8 cellular contexts compared by ENCODE assay signal in genomic region chr20:64084209-64085152, GRCh38. TPM values are rescaled to one million over a fixed set of nuclear protein-coding genes. Genes with fewer than 3 reads are reported as not detected.
DNase-seq lines count a peak whose midpoint lies in the region; ATAC-seq, FAIRE-seq and TF ChIP-seq lines count a peak whose summit lies in the region.

Gene LKAAEAR1, minus strand, starts transcription at chr20:64084398. Its CDS starts 179 bp downstream, at chr20:64084219.

- BruUV-seq in K562 (replicated peaks; lab: Mats Ljungman, UMichigan): no TSS peak

- peak within 1 kb of the TSS; percentile 71 for H3K4me2 ChIP-seq in K562 (ENCODE audit: insufficient read depth, low read length)
- H3K4me2 ChIP-seq in mesendoderm (ENCODE audit: low read length): peak within 1 kb of the TSS; percentile 84

- intact Hi-C loops in K562 (cut with micrococcal nuclease): no loop called here

- H3K9me3 ChIP-seq in HUES48 (ENCODE audit: control insufficient read depth, insufficient read depth, low read length): no peaks in the 10 kb centered on the region
- peaks cover 2% of the 10 kb centered on the region; the same call in 1 of the 2 replicates for H3K9me3 ChIP-seq in K562 (replicated peaks; ENCODE audit: control insufficient read depth, insufficient read depth, low read depth, low read length)

- CTCF ChIA-PET in AG04449 (lab: Yijun Ruan, JAX) (interaction anchor here (0.7 to 8.7 kb wide), 11 partner anchors 16 to 104 kb away, joined by 3 to 51 read pairs (median 4); partner anchors contain the start of genes NPBWR2, PRPF6 and TCEA2), K562 (lab: Yijun Ruan, JAX; ENCODE audit: low intra/inter-chr PET ratio) (interaction anchor here (2.4 kb wide), 1 partner anchor 36 kb away, joined by 14 read pairs; no protein-coding TSS in a partner anchor)

- TF ChIP-seq CTCF in AG04449 (IDR thresholded peaks at IDR 0.05; ENCODE audit: insufficient read depth, low read length, missing control alignments): no peak
- TF ChIP-seq CTCF in K562 (IDR thresholded peaks at IDR 0.05 in 2 of 3, conservative IDR thresholded peaks at IDR 0.05 in 1 of 3; ENCODE audit: insufficient read depth in 2 of 3, low read depth in 1 of 3, low read length in 3 of 3): no peak

- no peaks in the 10 kb centered on the region for H3K9me1 ChIP-seq in K562 (ENCODE audit: control insufficient read depth, insufficient read depth, low read length)

- H2AK5ac ChIP-seq in mesendoderm (ENCODE audit: low read length): no peak within 1 kb of the TSS

- no peaks in the 10 kb centered on the region for H3K36me3 ChIP-seq in HUES48 (ENCODE audit: control insufficient read depth, insufficient read depth, low read length)
- no peaks in the 10 kb centered on the region for H3K36me3 ChIP-seq in K562 (ENCODE audit: control insufficient read depth, insufficient read depth, low read length)
- H3K36me3 ChIP-seq in mesendoderm (ENCODE audit: control insufficient read depth, insufficient read depth, low read length): no peaks in the 10 kb centered on the region

- peak within 1 kb of the TSS; percentile 84 for H2AFZ ChIP-seq in K562 (ENCODE audit: low read depth, low read length)

- H3K9ac ChIP-seq in HUES48 (ENCODE audit: low read depth, low read length) (no peak within 1 kb of the TSS), K562 (ENCODE audit: insufficient read depth in 1 of 2, low read depth in 2 of 2, low read length in 2 of 2) (peak within 1 kb of the TSS in 1 of 2 experiments; percentile 90; a peak in 3 of 4 replicates), mesendoderm (ENCODE audit: low read length) (peak within 1 kb of the TSS; percentile 72)

- TF ChIP-seq RAD21 in K562 (CRISPR knock-in tag; conservative IDR thresholded peaks at IDR 0.05 in 1 of 2, IDR thresholded peaks at IDR 0.05 in 1 of 2): no peak

- peak within 1 kb of the TSS; percentile 88 for H3K56ac ChIP-seq in mesendoderm (ENCODE audit: low read length)

- DNase-seq in AG04449 (ENCODE audit: low read depth, low spot score): no peak
- no peak for DNase-seq in K562 (ENCODE audit: extremely low read depth in 1 of 4, low spot score in 3 of 4)
- DNase-seq in mesendoderm: peak; percentile 80
- DNase-seq in AML-193 (lab: John Stamatoyannopoulos, UW): no peak
- no peak for DNase-seq in DMS153 treated with DMSO at 0.1 percent for 48 hours (lab: John Stamatoyannopoulos, UW; ENCODE audit: unreplicated experiment)
- DNase-seq in RPMI8226: no peak
- no peak for DNase-seq in NCI-H128 (lab: John Stamatoyannopoulos, UW; ENCODE audit: unreplicated experiment)

- TF ChIP-seq EP300 in K562 (IDR thresholded peaks at IDR 0.05; ENCODE audit: low read length): no peak

- FAIRE-seq in K562 (lab: Jason Lieb, UNC): no peak

- no peak within 1 kb of the TSS for H2BK5ac ChIP-seq in mesendoderm (ENCODE audit: low read length)

- peak within 1 kb of the TSS; percentile 24 for H3K23ac ChIP-seq in mesendoderm (ENCODE audit: low read length)

- H3K27ac ChIP-seq in HUES48 (ENCODE audit: low read depth, low read length): no peak within 1 kb of the TSS
- no peak within 1 kb of the TSS for H3K27ac ChIP-seq in K562 (ENCODE audit: extremely low read depth, low read depth, low read length)
- no peak within 1 kb of the TSS for H3K27ac ChIP-seq in mesendoderm (ENCODE audit: low read depth, low read length)

- H3K79me2 ChIP-seq in K562 (ENCODE audit: control insufficient read depth, insufficient read depth, low read length): no peaks in the 10 kb centered on the region
- no peaks in the 10 kb centered on the region for H3K79me2 ChIP-seq in mesendoderm (ENCODE audit: control insufficient read depth, insufficient read depth, low read length)

- 20% methylated on average over 39 of the region's 52 CpGs for WGBS in K562 (ENCODE audit: insufficient coverage, low coverage, missing lambda C conversion rate)
- no CpG with 5 or more reads among the region's 52 CpGs for WGBS in mesendoderm (ENCODE audit: extremely low coverage, insufficient coverage, low lambda C conversion rate)

- H3K4ac ChIP-seq in mesendoderm (ENCODE audit: low read depth, low read length): no peak within 1 kb of the TSS

- H3K4me3 ChIP-seq in AG04449 (ENCODE audit: low read depth, low read length) (peak within 1 kb of the TSS; percentile 52), HUES48 (ENCODE audit: low read depth, low read length) (peak within 1 kb of the TSS; percentile 70), K562 (peak within 1 kb of the TSS; percentile 44), mesendoderm (ENCODE audit: low read length) (peak within 1 kb of the TSS; percentile 25)

- H4K5ac ChIP-seq in mesendoderm (ENCODE audit: low read length): no peak within 1 kb of the TSS

- no peak within 1 kb of the TSS for H3K18ac ChIP-seq in mesendoderm (ENCODE audit: low read length)

- H3K4me1 ChIP-seq in HUES48 (ENCODE audit: control insufficient read depth, insufficient read depth, low read length): peaks cover 21% of the 10 kb centered on the region
- peaks cover 3 to 58% of the 10 kb centered on the region in 2 experiments; a peak in 3 of 5 replicates for H3K4me1 ChIP-seq in K562 (replicated peaks in 1 of 2; ENCODE audit: control insufficient read depth in 2 of 2, insufficient read depth in 2 of 2, low read length in 2 of 2)
- no peaks in the 10 kb centered on the region for H3K4me1 ChIP-seq in mesendoderm (ENCODE audit: control insufficient read depth, low read depth, low read length)

- H2BK120ac ChIP-seq in mesendoderm (ENCODE audit: low read depth, low read length): no peak within 1 kb of the TSS

- no peaks in the 10 kb centered on the region for H3K79me1 ChIP-seq in mesendoderm (ENCODE audit: low read length)

- POLR2A ChIA-PET in AG04449 (lab: Yijun Ruan, JAX): interaction anchor here (1.0 kb wide), 1 partner anchor 219 kb away, joined by 3 read pairs; the partner anchor contains the start of gene TPD52L2
- POLR2A ChIA-PET in K562 (lab: Yijun Ruan, JAX): interaction anchor here (0.5 to 1.4 kb wide), 3 partner anchors 12 to 468 kb away, joined by 3 read pairs; no protein-coding TSS in a partner anchor

- ATAC-seq in K562: no peak

- H4K8ac ChIP-seq in mesendoderm (ENCODE audit: low read depth, low read length): no peak within 1 kb of the TSS

- in situ Hi-C loops in K562 (cut with MboI): no loop called here

- peaks cover under 1% of the 10 kb centered on the region; the same call in 1 of the 2 replicates for H4K20me1 ChIP-seq in K562 (replicated peaks; ENCODE audit: control insufficient read depth, insufficient read depth, low read length)

- TF ChIP-seq POLR2A in K562 (conservative IDR thresholded peaks at IDR 0.05): no peak

- H3K27me3 ChIP-seq in HUES48 (ENCODE audit: control insufficient read depth, insufficient read depth, low read length) (peaks cover 62% of the 10 kb centered on the region), K562 (ENCODE audit: control insufficient read depth in 2 of 2, insufficient read depth in 2 of 2, low read length in 2 of 2) (peaks cover 6 to 37% of the 10 kb centered on the region in 2 experiments; a peak in 4 of 5 replicates), mesendoderm (ENCODE audit: insufficient read depth, low read length, poor library complexity) (peaks cover 19% of the 10 kb centered on the region)

- no peak within 1 kb of the TSS for H2BK15ac ChIP-seq in mesendoderm (replicated peaks; ENCODE audit: low read depth)

TF ChIP-seq in K562, 482 proteins besides CTCF, POLR2A, EP300 and RAD21 (continues in another document):
- TF ChIP-seq ZNF384 (IDR thresholded peaks at IDR 0.05; ENCODE audit: low read depth, low read length) (no peak), ZNF518B (CRISPR knock-in tag; IDR thresholded peaks at IDR 0.05) (no peak), CCAR2 (IDR thresholded peaks at IDR 0.05; ENCODE audit: low read depth, low read length) (no peak)

RNA-seq across cellular contexts. Expression of gene LKAAEAR1, which starts in this region (rescaled TPM):
- total RNA-seq in K562 (2011; cell fraction: chromatin; rRNA removed; ENCODE audit: low replicate concordance): not detected in 2 replicates
- not detected in 2 replicates for total RNA-seq in K562 (2011; cell fraction: nucleolus; rRNA removed)
- not detected in 2 replicates for total RNA-seq in K562 (2011; cell fraction: nucleoplasm; rRNA removed)
- total RNA-seq in K562 (2014; rRNA removed) (not detected in 2 replicates), K562 (2014; rRNA removed; fragmentation: Illumina TruSeq; extraction: Trizol) (not detected in 2 replicates), K562 (2015; rRNA removed; fragmentation: Illumina TruSeq; extraction: Trizol) (not detected in 2 replicates), K562 (2021) (not detected in 2 replicates)
- polyA plus RNA-seq in K562 (2011; rRNA removed) (not detected in 2 replicates), K562 (2014; fragmentation: Illumina TruSeq; extraction: Trizol) (not detected in 2 replicates), K562 (2014; fragmentation: Nextera tagmentation; extraction: Ambion mirVana) (not detected), K562 (2014; rRNA removed) (not detected in 2 replicates)
- not detected in 2 replicates for polyA plus RNA-seq in K562 (2011; cell fraction: cytosol; rRNA removed)
- not detected in 2 replicates for polyA plus RNA-seq in K562 (2011; cell fraction: nucleus; rRNA removed)
- polyA plus RNA-seq in K562 (2012): not detected in 2 replicates
- not detected in 2 replicates for polyA minus RNA-seq in K562 (2011; rRNA and poly(A)+ RNA removed)
- not detected in 2 replicates for polyA minus RNA-seq in K562 (2011; cell fraction: cytosol; rRNA and poly(A)+ RNA removed)
- polyA minus RNA-seq in K562 (2011; cell fraction: nucleus; rRNA and poly(A)+ RNA removed): not detected in 2 replicates
- 0.14 TPM for polyA plus RNA-seq in mesendoderm (2013, experiment 1 of 2)
- 0.04 TPM for polyA plus RNA-seq in mesendoderm (2013, experiment 2 of 2)
